In the genomic region with DNA sequence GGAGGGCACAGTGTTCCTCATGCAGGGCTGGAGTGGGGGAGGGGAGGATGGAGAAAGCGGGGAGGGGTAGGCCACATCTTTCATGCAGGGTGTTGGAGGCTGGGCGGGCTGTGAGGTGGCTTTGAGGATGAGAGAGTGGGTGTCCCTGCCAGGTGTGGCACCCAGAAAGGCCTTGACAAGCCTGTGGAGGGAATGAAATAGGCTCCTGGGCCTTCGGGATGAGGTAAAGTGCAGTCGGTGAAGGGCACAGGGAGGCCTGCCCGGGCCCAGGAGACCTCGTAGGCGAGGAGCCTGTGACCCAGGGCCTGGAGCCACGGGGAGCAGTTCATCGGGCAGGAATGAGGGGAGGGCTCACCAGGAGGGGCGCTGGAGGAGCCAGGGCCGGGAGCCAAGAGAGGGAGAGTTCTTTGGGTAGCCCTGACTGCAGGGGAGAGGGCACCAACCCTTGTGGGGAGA, we compare ENCODE assay signal across 1 cellular context.
A peak's percentile ranks its signal among the peaks of the same experiment; 100 is the strongest.
TF ChIP-seq lines count a peak whose summit lies in the region.

No MANE protein-coding gene starts in this region.

TF ChIP-seq in HepG2, 621 proteins besides CTCF, POLR2A, EP300 and RAD21:
- TF ChIP-seq TGIF2 (CRISPR knock-in tag; IDR thresholded peaks at IDR 0.05) (no peak), ZNF598 (CRISPR knock-in tag; IDR thresholded peaks at IDR 0.05; ENCODE audit: borderline replicate concordance) (no peak), KMT2B (CRISPR knock-in tag; IDR thresholded peaks at IDR 0.05) (no peak), ZNF121 (CRISPR knock-in tag; IDR thresholded peaks at IDR 0.05) (no peak), ATF7 (IDR thresholded peaks at IDR 0.05) (no peak), ATF7 (CRISPR knock-in tag; IDR thresholded peaks at IDR 0.05) (0 out of 2 replicates have a peak, but pooled peaks have one; percentile 41), HNRNPLL (IDR thresholded peaks at IDR 0.05; ENCODE audit: low read depth, low read length, poor library complexity, severe bottlenecking) (peak; percentile 14), PCBP1 (IDR thresholded peaks at IDR 0.05; ENCODE audit: borderline replicate concordance, low read depth, low read length) (0 out of 2 replicates have a peak, but pooled peaks have one; percentile 53), SPEN (CRISPR knock-in tag; IDR thresholded peaks at IDR 0.05; ENCODE audit: low read depth) (0 out of 2 replicates have a peak, but pooled peaks have one; percentile 25), ZNF768 (CRISPR knock-in tag; IDR thresholded peaks at IDR 0.05) (peak; percentile 78; the same call in 1 of the 2 replicates), GABPB1 (CRISPR knock-in tag; IDR thresholded peaks at IDR 0.05) (peak; percentile 25; the same call in 1 of the 2 replicates), ZNF776 (CRISPR knock-in tag; IDR thresholded peaks at IDR 0.05) (0 out of 2 replicates have a peak, but pooled peaks have one; percentile 40), CHD2 (IDR thresholded peaks at IDR 0.05; ENCODE audit: low read depth, low read length) (0 out of 2 replicates have a peak, but pooled peaks have one; percentile 26), ZFX (CRISPR knock-in tag; IDR thresholded peaks at IDR 0.05; ENCODE audit: low read depth) (peak; percentile 48; the same call in 1 of the 2 replicates), ZNF317 (CRISPR knock-in tag; IDR thresholded peaks at IDR 0.05) (no peak), KDM5B (CRISPR knock-in tag; IDR thresholded peaks at IDR 0.05; ENCODE audit: borderline replicate concordance) (0 out of 2 replicates have a peak, but pooled peaks have one; percentile 22), MTA1 (CRISPR knock-in tag; IDR thresholded peaks at IDR 0.05; ENCODE audit: borderline replicate concordance) (0 out of 2 replicates have a peak, but pooled peaks have one; percentile 29), ZSCAN25 (CRISPR knock-in tag; IDR thresholded peaks at IDR 0.05) (peak; percentile 71; the same call in 1 of the 2 replicates), ZNF282 (IDR thresholded peaks at IDR 0.05; ENCODE audit: partially characterized antibody) (no peak), ZNF235 (CRISPR knock-in tag; IDR thresholded peaks at IDR 0.05; ENCODE audit: borderline replicate concordance) (peak; percentile 50; the same call in 1 of the 2 replicates), ZNF225 (CRISPR knock-in tag; IDR thresholded peaks at IDR 0.05) (peak; percentile 62; the same call in 1 of the 2 replicates)
- TF ChIP-seq, protein P1, sequence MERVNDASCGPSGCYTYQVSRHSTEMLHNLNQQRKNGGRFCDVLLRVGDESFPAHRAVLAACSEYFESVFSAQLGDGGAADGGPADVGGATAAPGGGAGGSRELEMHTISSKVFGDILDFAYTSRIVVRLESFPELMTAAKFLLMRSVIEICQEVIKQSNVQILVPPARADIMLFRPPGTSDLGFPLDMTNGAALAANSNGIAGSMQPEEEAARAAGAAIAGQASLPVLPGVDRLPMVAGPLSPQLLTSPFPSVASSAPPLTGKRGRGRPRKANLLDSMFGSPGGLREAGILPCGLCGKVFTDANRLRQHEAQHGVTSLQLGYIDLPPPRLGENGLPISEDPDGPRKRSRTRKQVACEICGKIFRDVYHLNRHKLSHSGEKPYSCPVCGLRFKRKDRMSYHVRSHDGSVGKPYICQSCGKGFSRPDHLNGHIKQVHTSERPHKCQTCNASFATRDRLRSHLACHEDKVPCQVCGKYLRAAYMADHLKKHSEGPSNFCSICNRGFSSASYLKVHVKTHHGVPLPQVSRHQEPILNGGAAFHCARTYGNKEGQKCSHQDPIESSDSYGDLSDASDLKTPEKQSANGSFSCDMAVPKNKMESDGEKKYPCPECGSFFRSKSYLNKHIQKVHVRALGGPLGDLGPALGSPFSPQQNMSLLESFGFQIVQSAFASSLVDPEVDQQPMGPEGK (CRISPR knock-in tag; IDR thresholded peaks at IDR 0.05) = peak; percentile 46; the same call in 1 of the 2 replicates
- TF ChIP-seq, protein P2, sequence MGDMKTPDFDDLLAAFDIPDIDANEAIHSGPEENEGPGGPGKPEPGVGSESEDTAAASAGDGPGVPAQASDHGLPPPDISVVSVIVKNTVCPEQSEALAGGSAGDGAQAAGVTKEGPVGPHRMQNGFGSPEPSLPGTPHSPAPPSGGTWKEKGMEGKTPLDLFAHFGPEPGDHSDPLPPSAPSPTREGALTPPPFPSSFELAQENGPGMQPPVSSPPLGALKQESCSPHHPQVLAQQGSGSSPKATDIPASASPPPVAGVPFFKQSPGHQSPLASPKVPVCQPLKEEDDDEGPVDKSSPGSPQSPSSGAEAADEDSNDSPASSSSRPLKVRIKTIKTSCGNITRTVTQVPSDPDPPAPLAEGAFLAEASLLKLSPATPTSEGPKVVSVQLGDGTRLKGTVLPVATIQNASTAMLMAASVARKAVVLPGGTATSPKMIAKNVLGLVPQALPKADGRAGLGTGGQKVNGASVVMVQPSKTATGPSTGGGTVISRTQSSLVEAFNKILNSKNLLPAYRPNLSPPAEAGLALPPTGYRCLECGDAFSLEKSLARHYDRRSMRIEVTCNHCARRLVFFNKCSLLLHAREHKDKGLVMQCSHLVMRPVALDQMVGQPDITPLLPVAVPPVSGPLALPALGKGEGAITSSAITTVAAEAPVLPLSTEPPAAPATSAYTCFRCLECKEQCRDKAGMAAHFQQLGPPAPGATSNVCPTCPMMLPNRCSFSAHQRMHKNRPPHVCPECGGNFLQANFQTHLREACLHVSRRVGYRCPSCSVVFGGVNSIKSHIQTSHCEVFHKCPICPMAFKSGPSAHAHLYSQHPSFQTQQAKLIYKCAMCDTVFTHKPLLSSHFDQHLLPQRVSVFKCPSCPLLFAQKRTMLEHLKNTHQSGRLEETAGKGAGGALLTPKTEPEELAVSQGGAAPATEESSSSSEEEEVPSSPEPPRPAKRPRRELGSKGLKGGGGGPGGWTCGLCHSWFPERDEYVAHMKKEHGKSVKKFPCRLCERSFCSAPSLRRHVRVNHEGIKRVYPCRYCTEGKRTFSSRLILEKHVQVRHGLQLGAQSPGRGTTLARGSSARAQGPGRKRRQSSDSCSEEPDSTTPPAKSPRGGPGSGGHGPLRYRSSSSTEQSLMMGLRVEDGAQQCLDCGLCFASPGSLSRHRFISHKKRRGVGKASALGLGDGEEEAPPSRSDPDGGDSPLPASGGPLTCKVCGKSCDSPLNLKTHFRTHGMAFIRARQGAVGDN (CRISPR knock-in tag; IDR thresholded peaks at IDR 0.05) = peak; percentile 47
- TF ChIP-seq, protein P3, sequence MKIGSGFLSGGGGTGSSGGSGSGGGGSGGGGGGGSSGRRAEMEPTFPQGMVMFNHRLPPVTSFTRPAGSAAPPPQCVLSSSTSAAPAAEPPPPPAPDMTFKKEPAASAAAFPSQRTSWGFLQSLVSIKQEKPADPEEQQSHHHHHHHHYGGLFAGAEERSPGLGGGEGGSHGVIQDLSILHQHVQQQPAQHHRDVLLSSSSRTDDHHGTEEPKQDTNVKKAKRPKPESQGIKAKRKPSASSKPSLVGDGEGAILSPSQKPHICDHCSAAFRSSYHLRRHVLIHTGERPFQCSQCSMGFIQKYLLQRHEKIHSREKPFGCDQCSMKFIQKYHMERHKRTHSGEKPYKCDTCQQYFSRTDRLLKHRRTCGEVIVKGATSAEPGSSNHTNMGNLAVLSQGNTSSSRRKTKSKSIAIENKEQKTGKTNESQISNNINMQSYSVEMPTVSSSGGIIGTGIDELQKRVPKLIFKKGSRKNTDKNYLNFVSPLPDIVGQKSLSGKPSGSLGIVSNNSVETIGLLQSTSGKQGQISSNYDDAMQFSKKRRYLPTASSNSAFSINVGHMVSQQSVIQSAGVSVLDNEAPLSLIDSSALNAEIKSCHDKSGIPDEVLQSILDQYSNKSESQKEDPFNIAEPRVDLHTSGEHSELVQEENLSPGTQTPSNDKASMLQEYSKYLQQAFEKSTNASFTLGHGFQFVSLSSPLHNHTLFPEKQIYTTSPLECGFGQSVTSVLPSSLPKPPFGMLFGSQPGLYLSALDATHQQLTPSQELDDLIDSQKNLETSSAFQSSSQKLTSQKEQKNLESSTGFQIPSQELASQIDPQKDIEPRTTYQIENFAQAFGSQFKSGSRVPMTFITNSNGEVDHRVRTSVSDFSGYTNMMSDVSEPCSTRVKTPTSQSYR (CRISPR knock-in tag; IDR thresholded peaks at IDR 0.05; ENCODE audit: borderline replicate concordance) = peak; percentile 38; the same call in 1 of the 2 replicates
- TF ChIP-seq, protein P4, sequence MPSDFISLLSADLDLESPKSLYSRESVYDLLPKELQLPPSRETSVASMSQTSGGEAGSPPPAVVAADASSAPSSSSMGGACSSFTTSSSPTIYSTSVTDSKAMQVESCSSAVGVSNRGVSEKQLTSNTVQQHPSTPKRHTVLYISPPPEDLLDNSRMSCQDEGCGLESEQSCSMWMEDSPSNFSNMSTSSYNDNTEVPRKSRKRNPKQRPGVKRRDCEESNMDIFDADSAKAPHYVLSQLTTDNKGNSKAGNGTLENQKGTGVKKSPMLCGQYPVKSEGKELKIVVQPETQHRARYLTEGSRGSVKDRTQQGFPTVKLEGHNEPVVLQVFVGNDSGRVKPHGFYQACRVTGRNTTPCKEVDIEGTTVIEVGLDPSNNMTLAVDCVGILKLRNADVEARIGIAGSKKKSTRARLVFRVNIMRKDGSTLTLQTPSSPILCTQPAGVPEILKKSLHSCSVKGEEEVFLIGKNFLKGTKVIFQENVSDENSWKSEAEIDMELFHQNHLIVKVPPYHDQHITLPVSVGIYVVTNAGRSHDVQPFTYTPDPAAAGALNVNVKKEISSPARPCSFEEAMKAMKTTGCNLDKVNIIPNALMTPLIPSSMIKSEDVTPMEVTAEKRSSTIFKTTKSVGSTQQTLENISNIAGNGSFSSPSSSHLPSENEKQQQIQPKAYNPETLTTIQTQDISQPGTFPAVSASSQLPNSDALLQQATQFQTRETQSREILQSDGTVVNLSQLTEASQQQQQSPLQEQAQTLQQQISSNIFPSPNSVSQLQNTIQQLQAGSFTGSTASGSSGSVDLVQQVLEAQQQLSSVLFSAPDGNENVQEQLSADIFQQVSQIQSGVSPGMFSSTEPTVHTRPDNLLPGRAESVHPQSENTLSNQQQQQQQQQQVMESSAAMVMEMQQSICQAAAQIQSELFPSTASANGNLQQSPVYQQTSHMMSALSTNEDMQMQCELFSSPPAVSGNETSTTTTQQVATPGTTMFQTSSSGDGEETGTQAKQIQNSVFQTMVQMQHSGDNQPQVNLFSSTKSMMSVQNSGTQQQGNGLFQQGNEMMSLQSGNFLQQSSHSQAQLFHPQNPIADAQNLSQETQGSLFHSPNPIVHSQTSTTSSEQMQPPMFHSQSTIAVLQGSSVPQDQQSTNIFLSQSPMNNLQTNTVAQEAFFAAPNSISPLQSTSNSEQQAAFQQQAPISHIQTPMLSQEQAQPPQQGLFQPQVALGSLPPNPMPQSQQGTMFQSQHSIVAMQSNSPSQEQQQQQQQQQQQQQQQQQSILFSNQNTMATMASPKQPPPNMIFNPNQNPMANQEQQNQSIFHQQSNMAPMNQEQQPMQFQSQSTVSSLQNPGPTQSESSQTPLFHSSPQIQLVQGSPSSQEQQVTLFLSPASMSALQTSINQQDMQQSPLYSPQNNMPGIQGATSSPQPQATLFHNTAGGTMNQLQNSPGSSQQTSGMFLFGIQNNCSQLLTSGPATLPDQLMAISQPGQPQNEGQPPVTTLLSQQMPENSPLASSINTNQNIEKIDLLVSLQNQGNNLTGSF (CRISPR knock-in tag; IDR thresholded peaks at IDR 0.05) = no peak
TF ChIP-seq in HepG2: peak in this region for 17.
